Comparison of ENCODE assay signal across 38 cellular contexts in genomic region chrX:17869580-17869979, GRCh38. TPM values are rescaled to one million over a fixed set of nuclear protein-coding genes. Genes with fewer than 3 reads are reported as not detected.
"Had no signal": no experiment of that assay in that cellular context is flagged by ENCODE, and none has a peak within 500 bp of the region (broad histone marks: within the 10 kb centered on the region; RNA-seq: fewer than 3 reads in every experiment).

No MANE protein-coding gene starts in this region.

- FAIRE-seq: bronchial epithelial cell had no signal

- H3K9me3 Mint-ChIP-seq: activated naive CD4-positive, alpha-beta T cell treated with anti-CD3 and anti-CD28 coated beads, Interleukin-2, amount 10 ng/mL, durations not matched to agents 7 days and 5 days; activated naive CD8-positive, alpha-beta T cell treated with anti-CD3 and anti-CD28 coated beads, Interleukin-2, amount 10 ng/mL, durations not matched to agents 7 days and 5 days; activated naive CD8-positive, alpha-beta T cell treated with anti-CD3 and anti-CD28 coated beads, Interleukin-2, amount 50 U/mL, for 24 hours; activated T-cell treated with anti-CD3 and anti-CD28 coated beads, Interleukin-2, amount 50 U/mL, for 24 hours; activated T-cell treated with anti-CD3 and anti-CD28 coated beads, Interleukin-2, amount 50 U/mL, for 4 hours; activated T-helper 1 cell treated with anti-CD3 and anti-CD28 coated beads, Interleukin-12 subunit alpha, Interleukin-12 subunit beta, Interleukin-2, Interleukin-4 antibody, amounts not matched to agents 30 ng/mL and 10 ng/mL and 1 ng/mL, durations not matched to agents 14 hours and 24 hours and 36 hours; activated T-helper 17 cell treated with anti-CD3 and anti-CD28 coated beads, Interleukin-2, amount 50 U/mL, for 72 hours; activated T-helper 2 cell treated with anti-CD3 and anti-CD28 coated beads, Interferon-gamma antibody, Interleukin-2, Interleukin-4, amounts not matched to agents 10 μg/mL and 5 μg/mL and 100 μg/mL, durations not matched to agents 14 hours and 24 hours and 36 hours; central memory CD8-positive, alpha-beta T cell had no signal

- H3K36me3 Mint-ChIP-seq: activated naive CD4-positive, alpha-beta T cell treated with anti-CD3 and anti-CD28 coated beads, Interleukin-2, amount 10 ng/mL, durations not matched to agents 7 days and 5 days; activated naive CD4-positive, alpha-beta T cell treated with anti-CD3 and anti-CD28 coated beads, Interleukin-2, amount 50 U/mL, for 24 hours; activated naive CD4-positive, alpha-beta T cell treated with anti-CD3 and anti-CD28 coated beads, Interleukin-2, amount 50 U/mL, for 72 hours; activated naive CD8-positive, alpha-beta T cell; activated naive CD8-positive, alpha-beta T cell treated with anti-CD3 and anti-CD28 coated beads for 36 hours; activated naive CD8-positive, alpha-beta T cell treated with anti-CD3 and anti-CD28 coated beads, Interleukin-2, amount 10 ng/mL, durations not matched to agents 7 days and 5 days; brain had no signal

- H3K36me3 ChIP-seq: adrenal gland, ascending aorta, brain microvascular endothelial cell, breast epithelium, cardiac muscle cell had no signal

- H3K9me3 ChIP-seq: adrenal gland, ascending aorta, body of pancreas had no signal

- H3K27me3 ChIP-seq: ascending aorta, body of pancreas, brain microvascular endothelial cell, breast epithelium had no signal

- H3K4me1 Mint-ChIP-seq: activated naive CD4-positive, alpha-beta T cell treated with anti-CD3 and anti-CD28 coated beads, Interleukin-2, amount 10 ng/mL, durations not matched to agents 7 days and 5 days; activated naive CD4-positive, alpha-beta T cell treated with anti-CD3 and anti-CD28 coated beads, Interleukin-2, amount 50 U/mL, for 24 hours; activated naive CD8-positive, alpha-beta T cell treated with anti-CD3 and anti-CD28 coated beads for 36 hours; activated naive CD8-positive, alpha-beta T cell treated with anti-CD3 and anti-CD28 coated beads, Interleukin-2, amount 10 ng/mL, durations not matched to agents 7 days and 5 days; activated naive CD8-positive, alpha-beta T cell treated with anti-CD3 and anti-CD28 coated beads, Interleukin-2, amount 50 U/mL, for 24 hours; activated T-helper 17 cell treated with anti-CD3 and anti-CD28 coated beads, Interleukin-2, amount 50 U/mL, for 72 hours; brain; central memory CD8-positive, alpha-beta T cell had no signal

- ATAC-seq: activated naive CD4-positive, alpha-beta T cell treated with anti-CD3 and anti-CD28 coated beads, Interleukin-2, amount 50 U/mL, for 72 hours; activated naive CD8-positive, alpha-beta T cell treated with anti-CD3 and anti-CD28 coated beads, Interleukin-2, amount 50 U/mL, for 24 hours; activated T-cell treated with anti-CD3 and anti-CD28 coated beads, Interleukin-2, amount 50 U/mL, for 4 hours; activated T-cell treated with anti-CD3 and anti-CD28 coated beads, Interleukin-2, amount 50 U/mL, for 72 hours; activated T-helper 17 cell treated with anti-CD3 and anti-CD28 coated beads, Interleukin-2, amount 50 U/mL, for 72 hours; body of pancreas had no signal

- H3K4me1 ChIP-seq: adrenal gland, ascending aorta, body of pancreas, breast epithelium had no signal

- DNase-seq: activated effector memory CD4-positive, alpha-beta T cell treated with anti-CD3 and anti-CD28 coated beads, Interleukin-2, amount 50 U/mL, for 16 hours; activated effector memory CD4-positive, alpha-beta T cell treated with Interleukin-2 at 50 U/mL for 16 hours; activated gamma-delta T cell; activated gamma-delta T cell treated with Interleukin-2 at 50 U/mL for 16 hours; activated naive CD4-positive, alpha-beta T cell; activated naive CD4-positive, alpha-beta T cell treated with anti-CD3 and anti-CD28 coated beads for 36 hours; activated naive CD4-positive, alpha-beta T cell treated with anti-CD3 and anti-CD28 coated beads, Interleukin-2, amount 10 ng/mL, durations not matched to agents 7 days and 5 days; activated naive CD4-positive, alpha-beta T cell treated with anti-CD3 and anti-CD28 coated beads, Interleukin-2, amount 50 U/mL, for 16 hours; activated naive CD4-positive, alpha-beta T cell treated with Interleukin-2 at 50 U/mL for 16 hours; activated naive CD8-positive, alpha-beta T cell treated with anti-CD3 and anti-CD28 coated beads for 36 hours; activated naive CD8-positive, alpha-beta T cell treated with anti-CD3 and anti-CD28 coated beads, Interleukin-2, amount 10 ng/mL, durations not matched to agents 7 days and 5 days; activated naive CD8-positive, alpha-beta T cell treated with anti-CD3 and anti-CD28 coated beads, Interleukin-2, amount 50 U/mL, for 24 hours; activated T-cell treated with anti-CD3 and anti-CD28 coated beads, Interleukin-2, amount 50 U/mL, for 24 hours; activated T-cell treated with anti-CD3 and anti-CD28 coated beads, Interleukin-2, amount 50 U/mL, for 4 hours; activated T-cell treated with anti-CD3 and anti-CD28 coated beads, Interleukin-2, amount 50 U/mL, for 48 hours; activated T-cell treated with anti-CD3 and anti-CD28 coated beads, Interleukin-2, amount 50 U/mL, for 72 hours; adrenal gland; amniotic stem cell; amygdala; anterior cingulate cortex; aorta; body of pancreas; brain microvascular endothelial cell; caudate nucleus; central memory CD4-positive, alpha-beta T cell; cerebellar nuclear complex had no signal

- H3K4me3 ChIP-seq: adrenal gland, ascending aorta, body of pancreas, breast epithelium, cardiac muscle cell had no signal

- H3K27me3 Mint-ChIP-seq: activated naive CD8-positive, alpha-beta T cell treated with anti-CD3 and anti-CD28 coated beads for 36 hours; activated naive CD8-positive, alpha-beta T cell treated with anti-CD3 and anti-CD28 coated beads, Interleukin-2, amount 10 ng/mL, durations not matched to agents 7 days and 5 days had no signal

- H3K27ac ChIP-seq: adrenal gland, ascending aorta, body of pancreas, brain microvascular endothelial cell, breast epithelium, cardiac muscle cell had no signal

- H3K27ac Mint-ChIP-seq: activated naive CD4-positive, alpha-beta T cell treated with anti-CD3 and anti-CD28 coated beads for 36 hours; activated naive CD4-positive, alpha-beta T cell treated with anti-CD3 and anti-CD28 coated beads, Interleukin-2, amount 10 ng/mL, durations not matched to agents 7 days and 5 days; activated naive CD4-positive, alpha-beta T cell treated with anti-CD3 and anti-CD28 coated beads, Interleukin-2, amount 50 U/mL, for 24 hours; activated naive CD4-positive, alpha-beta T cell treated with anti-CD3 and anti-CD28 coated beads, Interleukin-2, amount 50 U/mL, for 72 hours; activated naive CD8-positive, alpha-beta T cell; activated naive CD8-positive, alpha-beta T cell treated with anti-CD3 and anti-CD28 coated beads for 36 hours; activated naive CD8-positive, alpha-beta T cell treated with anti-CD3 and anti-CD28 coated beads, Interleukin-2, amount 10 ng/mL, durations not matched to agents 7 days and 5 days; activated naive CD8-positive, alpha-beta T cell treated with anti-CD3 and anti-CD28 coated beads, Interleukin-2, amount 50 U/mL, for 24 hours; activated T-cell treated with anti-CD3 and anti-CD28 coated beads, Interleukin-2, amount 50 U/mL, for 24 hours; activated T-cell treated with anti-CD3 and anti-CD28 coated beads, Interleukin-2, amount 50 U/mL, for 72 hours; activated T-helper 1 cell treated with anti-CD3 and anti-CD28 coated beads, Interleukin-12 subunit alpha, Interleukin-12 subunit beta, Interleukin-2, Interleukin-4 antibody, amounts not matched to agents 30 ng/mL and 10 ng/mL and 1 ng/mL, durations not matched to agents 14 hours and 24 hours and 36 hours; activated T-helper 17 cell treated with anti-CD3 and anti-CD28 coated beads, Interleukin-2, amount 50 U/mL, for 72 hours; activated T-helper 2 cell treated with anti-CD3 and anti-CD28 coated beads, Interferon-gamma antibody, Interleukin-2, Interleukin-4, amounts not matched to agents 10 μg/mL and 5 μg/mL and 100 μg/mL, durations not matched to agents 14 hours and 24 hours and 36 hours; brain had no signal

- H3K4me3 Mint-ChIP-seq: activated naive CD4-positive, alpha-beta T cell treated with anti-CD3 and anti-CD28 coated beads for 36 hours; activated naive CD4-positive, alpha-beta T cell treated with anti-CD3 and anti-CD28 coated beads, Interleukin-2, amount 10 ng/mL, durations not matched to agents 7 days and 5 days; activated naive CD4-positive, alpha-beta T cell treated with anti-CD3 and anti-CD28 coated beads, Interleukin-2, amount 50 U/mL, for 24 hours; activated naive CD8-positive, alpha-beta T cell; activated naive CD8-positive, alpha-beta T cell treated with anti-CD3 and anti-CD28 coated beads for 36 hours; activated naive CD8-positive, alpha-beta T cell treated with anti-CD3 and anti-CD28 coated beads, Interleukin-2, amount 10 ng/mL, durations not matched to agents 7 days and 5 days; activated naive CD8-positive, alpha-beta T cell treated with anti-CD3 and anti-CD28 coated beads, Interleukin-2, amount 50 U/mL, for 24 hours; activated T-cell treated with anti-CD3 and anti-CD28 coated beads, Interleukin-2, amount 50 U/mL, for 24 hours; activated T-cell treated with anti-CD3 and anti-CD28 coated beads, Interleukin-2, amount 50 U/mL, for 4 hours; activated T-cell treated with anti-CD3 and anti-CD28 coated beads, Interleukin-2, amount 50 U/mL, for 72 hours; activated T-helper 1 cell treated with anti-CD3 and anti-CD28 coated beads, Interleukin-12 subunit alpha, Interleukin-12 subunit beta, Interleukin-2, Interleukin-4 antibody, amounts not matched to agents 30 ng/mL and 10 ng/mL and 1 ng/mL, durations not matched to agents 14 hours and 24 hours and 36 hours; activated T-helper 17 cell treated with anti-CD3 and anti-CD28 coated beads, Interleukin-2, amount 50 U/mL, for 72 hours; brain; central memory CD8-positive, alpha-beta T cell had no signal

RNA-seq across cellular contexts. Expression of gene RAI2, which starts 8.5 kb away (rescaled TPM):
- total RNA-seq: activated naive CD8-positive, alpha-beta T cell treated with anti-CD3 and anti-CD28 coated beads, Interleukin-2, amount 10 ng/mL, durations not matched to agents 7 days and 5 days; bronchial epithelial cell had no signal
